In the genomic region with DNA sequence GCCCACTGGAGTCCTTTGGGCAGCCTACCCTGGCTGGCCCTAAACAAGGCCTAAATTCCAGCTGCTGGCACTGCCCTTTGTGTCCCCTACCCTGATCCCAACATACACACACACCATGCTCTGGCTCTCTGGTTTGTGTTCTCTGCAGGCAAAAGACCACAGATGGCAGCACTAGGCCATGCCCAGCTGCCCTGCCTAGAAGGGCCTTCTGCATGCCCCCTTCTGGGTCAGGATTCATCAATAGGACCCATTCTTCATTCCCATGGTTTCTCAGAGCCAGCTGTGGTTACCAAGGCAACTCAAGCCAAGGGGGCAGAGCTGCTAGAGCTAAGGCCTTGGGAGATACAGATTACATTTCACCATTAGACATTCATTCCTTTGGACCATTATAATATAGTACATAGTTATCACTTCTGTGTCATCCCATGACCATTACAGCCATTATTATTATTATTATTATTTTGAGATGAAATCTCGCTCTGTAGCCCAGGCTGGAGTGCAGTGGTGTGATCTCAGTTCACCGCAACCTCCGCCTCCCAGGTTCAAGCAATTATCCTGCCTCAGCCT, we compare ENCODE assay signal across 17 cellular contexts. TPM values are rescaled to one million over a fixed set of nuclear protein-coding genes. Genes with fewer than 3 reads are reported as not detected.
A peak's percentile ranks its signal among the peaks of the same experiment; 100 is the strongest.
DNase-seq lines count a peak whose midpoint lies in the region; FAIRE-seq lines count a peak whose summit lies in the region.
"Had no signal": no experiment of that assay in that cellular context is flagged by ENCODE, and none has a peak within 500 bp of the region (broad histone marks: within the 10 kb centered on the region; RNA-seq: fewer than 3 reads in every experiment).

No MANE protein-coding gene starts in this region.

- H3K4me1 ChIP-seq in small intestine (ENCODE audit: control insufficient read depth in 2 of 2, insufficient read depth in 1 of 2, low read depth in 1 of 2, low read length in 1 of 2), result no peaks in the 10 kb centered on the region
- H3K4me1 ChIP-seq: BE2C, Caco-2 had no signal

- DNase-seq in Ammon's horn (ENCODE audit: low spot score), result peak; percentile 91
- DNase-seq in caudate nucleus (lab: John Stamatoyannopoulos, UW), result peak in 54 of 61 donors; percentile 5 to 87 (median 54)
- peak; percentile 62 to 70 for DNase-seq in hippocampal formation (lab: John Stamatoyannopoulos, UW)
- peak; percentile 87 for DNase-seq in pons (ENCODE audit: low spot score)
- no peak for DNase-seq in small intestine
- DNase-seq in NCI-H2107 treated with DMSO at 0.1 percent for 48 hours (lab: John Stamatoyannopoulos, UW; ENCODE audit: unreplicated experiment), result no peak
- no peak for DNase-seq in Kasumi-1 (lab: John Stamatoyannopoulos, UW)
- DNase-seq in GOT3 (lab: John Stamatoyannopoulos, UW), result no peak
- DNase-seq: BE2C; Caco-2; CD4-positive, alpha-beta T cell; GF-D8; NCI-H1417 treated with DMSO at 0.1 percent for 48 hours; NCI-H187 treated with DMSO at 0.1 percent for 48 hours; NCI-H526; PC-9 had no signal

- H3K4me3 ChIP-seq in small intestine (ENCODE audit: low read depth in 1 of 2, low read length in 2 of 2), result no peak overlapping the region
- H3K4me3 ChIP-seq: PC-9 had no signal

- no peak for FAIRE-seq in small intestine (lab: Jason Lieb, UNC)

- H3K27ac ChIP-seq in caudate nucleus (ENCODE audit: low read depth, low read length), result peak overlapping the region; percentile 60
- no peak overlapping the region for H3K27ac ChIP-seq in small intestine (ENCODE audit: low read depth in 1 of 2, low read length in 1 of 2)
- H3K27ac ChIP-seq: KMS-11, PC-9 had no signal

- no peaks in the 10 kb centered on the region for H3K9me3 ChIP-seq in small intestine (ENCODE audit: control insufficient read depth, low read depth)
- H3K9me3 ChIP-seq: BE2C, Caco-2 had no signal

- H3K36me3 ChIP-seq in small intestine (ENCODE audit: control insufficient read depth in 2 of 2, insufficient read depth in 2 of 2, low read length in 2 of 2), result no peaks in the 10 kb centered on the region
- H3K36me3 ChIP-seq: BE2C had no signal

- peaks cover 0 to 2% of the 10 kb centered on the region in 2 donors for H3K27me3 ChIP-seq in small intestine (ENCODE audit: control insufficient read depth in 2 of 2, insufficient read depth in 2 of 2, low read length in 2 of 2)
- H3K27me3 ChIP-seq: BE2C had no signal

- 94 to 96% (median 96%) methylated on average over 3 of the region's 3 CpGs for WGBS in small intestine, 3 donors

RNA-seq across cellular contexts. Expression of gene ASAP3, which starts 17.5 kb away (rescaled TPM):
- polyA plus RNA-seq in small intestine, result 1 to 10 TPM; 1.9 to 8.6 (median 2.2) TPM

RNA-seq across cellular contexts. Expression of gene TCEA3, which starts 42.0 kb away (rescaled TPM):
- 10 to 100 TPM; 20.5 to 36.9 (median 27.8) TPM for polyA plus RNA-seq in small intestine

Comparison
In these comparisons a context has a peak if more than half of its experiments do, and no peak if none do; other contexts are left out.
1. DNase-seq: peak in Ammon's horn (single experiment), caudate nucleus (54 of 61), hippocampal formation (2 of 2) and pons (single experiment); none in small intestine (single experiment), NCI-H2107 treated with DMSO at 0.1 percent for 48 hours (single experiment), Kasumi-1 (0 of 2) and GOT3 (single experiment).